In the genomic region with DNA sequence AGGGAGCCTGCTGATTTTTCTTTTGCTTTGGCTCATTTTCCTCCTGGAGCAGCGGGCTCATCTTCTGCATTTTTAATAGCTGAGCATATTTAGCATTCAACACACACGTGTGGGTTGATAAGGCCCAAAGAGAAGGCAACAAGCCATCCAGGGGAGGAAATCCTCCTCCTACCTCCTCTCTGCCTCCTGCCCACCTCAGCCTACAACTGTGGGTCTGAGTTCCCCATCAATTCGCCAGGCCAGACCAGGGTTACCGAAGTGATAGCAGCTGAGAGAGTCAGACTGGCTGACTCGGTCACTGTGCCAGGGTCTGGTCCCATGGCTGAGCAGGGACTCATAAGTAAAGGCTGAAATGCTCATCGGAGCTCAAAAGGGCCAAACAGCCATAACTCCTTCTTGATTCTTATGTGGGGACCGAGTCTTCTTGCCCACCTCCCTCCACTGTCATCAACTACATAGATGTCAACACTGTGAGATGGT, we compare ENCODE assay signal across 25 cellular contexts.
A peak's percentile ranks its signal among the peaks of the same experiment; 100 is the strongest.
DNase-seq lines count a peak whose midpoint lies in the region; ATAC-seq and TF ChIP-seq lines count a peak whose summit lies in the region.
"Had no signal": no experiment of that assay in that cellular context is flagged by ENCODE, and none has a peak within 500 bp of the region (broad histone marks: within the 10 kb centered on the region; RNA-seq: fewer than 3 reads in every experiment).

No MANE protein-coding gene starts in this region.

- H2BK12ac ChIP-seq in neuronal stem cell (ENCODE audit: low read length), result no peak overlapping the region

- peaks cover 9% of the 10 kb centered on the region for H3K4me1 ChIP-seq in right cardiac atrium (ENCODE audit: control insufficient read depth, insufficient read depth, low read length)
- no peaks in the 10 kb centered on the region for H3K4me1 ChIP-seq in endocrine pancreas (ENCODE audit: control insufficient read depth, insufficient read depth, low read length)
- peaks cover 14 to 16% of the 10 kb centered on the region in 2 donors for H3K4me1 ChIP-seq in neuronal stem cell (ENCODE audit: control insufficient read depth in 2 of 2, insufficient read depth in 1 of 2, low read depth in 1 of 2, low read length in 2 of 2)
- H3K4me1 ChIP-seq in upper lobe of right lung, result peaks cover 20% of the 10 kb centered on the region
- H3K4me1 ChIP-seq: breast epithelium, prostate gland had no signal

- peak overlapping the region; percentile 10 for H2AFZ ChIP-seq in neuronal stem cell (ENCODE audit: low read length)

- no peak overlapping the region for H2BK5ac ChIP-seq in neuronal stem cell (ENCODE audit: low read length)

- no peak overlapping the region for H4K8ac ChIP-seq in neuronal stem cell (ENCODE audit: low read depth, low read length)

- in situ Hi-C loops in KBM-7 (cut with MboI; ENCODE audit: low pct_unique_long_range_greater_than_20kb, low sequenced_read_pairs), result loop anchor here (25.0 kb wide), 1 partner anchor 381 kb away; no protein-coding TSS in a partner anchor

- H2BK120ac ChIP-seq in neuronal stem cell (ENCODE audit: low read depth, low read length), result no peak overlapping the region

- TF ChIP-seq CTCF in upper lobe of right lung (IDR thresholded peaks at IDR 0.05), result no peak

- H4K91ac ChIP-seq in neuronal stem cell (ENCODE audit: low read depth, low read length, poor library complexity), result no peak overlapping the region

- H3K4ac ChIP-seq in neuronal stem cell (ENCODE audit: low read length), result no peak overlapping the region

- H3K27ac ChIP-seq in right cardiac atrium (ENCODE audit: low read length) (no peak overlapping the region), neuronal stem cell (replicated peaks; ENCODE audit: low read length) (peak overlapping the region; percentile 19), upper lobe of right lung (no peak overlapping the region)
- H3K27ac ChIP-seq: prostate gland had no signal

- no peak overlapping the region for H3K4me3 ChIP-seq in right cardiac atrium (ENCODE audit: low read length)
- no peak overlapping the region for H3K4me3 ChIP-seq in endocrine pancreas (ENCODE audit: control insufficient read depth, insufficient read depth, low read length)
- H3K4me3 ChIP-seq in neuronal stem cell (ENCODE audit: low read length in 2 of 2), result no peak overlapping the region
- no peak overlapping the region for H3K4me3 ChIP-seq in upper lobe of right lung
- H3K4me3 ChIP-seq: breast epithelium, MG63, prostate gland, tibial nerve had no signal

- H3K27me3 ChIP-seq in right cardiac atrium (ENCODE audit: control insufficient read depth, insufficient read depth) (no peaks in the 10 kb centered on the region), endocrine pancreas (ENCODE audit: control insufficient read depth, insufficient read depth, low read length) (no peaks in the 10 kb centered on the region), neuronal stem cell (ENCODE audit: control insufficient read depth in 3 of 3, insufficient read depth in 3 of 3, low read depth in 1 of 3, low read length in 3 of 3) (no peaks in the 10 kb centered on the region), upper lobe of right lung (no peaks in the 10 kb centered on the region)
- H3K27me3 ChIP-seq: breast epithelium, MG63, tibial nerve had no signal

- no peaks in the 10 kb centered on the region for H3K9me3 ChIP-seq in right cardiac atrium (ENCODE audit: control insufficient read depth, low read length)
- no peaks in the 10 kb centered on the region for H3K9me3 ChIP-seq in endocrine pancreas (ENCODE audit: control insufficient read depth, low read length)
- no peaks in the 10 kb centered on the region for H3K9me3 ChIP-seq in neuronal stem cell (replicated peaks in 1 of 2; ENCODE audit: control insufficient read depth in 2 of 2, insufficient read depth in 1 of 2, low read depth in 1 of 2, low read length in 2 of 2)
- H3K9me3 ChIP-seq in upper lobe of right lung, result no peaks in the 10 kb centered on the region
- H3K9me3 ChIP-seq: breast epithelium, MG63, prostate gland, tibial nerve had no signal

- WGBS in right cardiac atrium, result 38% methylated on average over 7 of the region's 7 CpGs
- no CpG with 5 or more reads among the region's 7 CpGs for WGBS in neuronal stem cell (ENCODE audit: extremely low coverage in 2 of 2, insufficient read length in 2 of 2, insufficient replicate concordance in 1 of 2), 2 donors

- peak overlapping the region; percentile 5 for H3K9ac ChIP-seq in endocrine pancreas (ENCODE audit: control insufficient read depth, insufficient read depth, low read length)
- H3K9ac ChIP-seq in neuronal stem cell (ENCODE audit: low read depth, low read length, poor library complexity), result no peak overlapping the region

- ATAC-seq in Right ventricle myocardium superior (ENCODE audit: poor library complexity) (peak; percentile 5), right cardiac atrium (no peak), upper lobe of right lung (no peak)
- ATAC-seq: activated CD4-positive, alpha-beta T cell treated with anti-CD3 and anti-CD28 coated beads for 36 hours; activated naive CD4-positive, alpha-beta T cell treated with anti-CD3 and anti-CD28 coated beads, Interleukin-2, amount 50 U/mL, for 72 hours; left lobe of liver; PC-3 had no signal

- H3K36me3 ChIP-seq in endocrine pancreas (ENCODE audit: control insufficient read depth, insufficient read depth, low read length) (no peaks in the 10 kb centered on the region), neuronal stem cell (replicated peaks in 1 of 2; ENCODE audit: control insufficient read depth in 2 of 2, insufficient read depth in 2 of 2, low read length in 2 of 2) (peaks cover 0 to 2% of the 10 kb centered on the region in 2 donors), upper lobe of right lung (peaks cover 14% of the 10 kb centered on the region)
- H3K36me3 ChIP-seq: breast epithelium, MG63, prostate gland had no signal

- no peak overlapping the region for H2AK5ac ChIP-seq in neuronal stem cell (ENCODE audit: low read depth, low read length)

- DNase-seq in Right ventricle myocardium superior (no peak), right cardiac atrium (no peak), neuronal stem cell (ENCODE audit: low spot score) (no peak), KBM-7 (no peak), upper lobe of right lung (no peak), NCI-H1417 treated with DMSO at 0.1 percent for 48 hours (lab: John Stamatoyannopoulos, UW) (no peak)
- no peak for DNase-seq in activated CD4-positive, alpha-beta T cell treated with anti-CD3 and anti-CD28 coated beads for 48 hours
- DNase-seq: activated CD4-positive, alpha-beta T cell treated with anti-CD3 and anti-CD28 coated beads for 36 hours; activated effector memory CD4-positive, alpha-beta T cell treated with Interleukin-2 at 50 U/mL for 16 hours; CD4-positive, alpha-beta T cell; DMS79 treated with DMSO at 0.1 percent for 48 hours; GF-D8; KG1; MG63; NCI-H187 treated with DMSO at 0.1 percent for 48 hours; NCI-H2171 treated with DMSO at 0.1 percent for 48 hours; NCI-H524 treated with DMSO at 0.1 percent for 48 hours; PC-3; stimulated activated CD4-positive, alpha-beta T cell treated with anti-CD3 and anti-CD28 coated beads, Interleukin-4, amount 100 ng/mL, for 24 hours had no signal

- intact Hi-C loops in Right ventricle myocardium superior (cut with DNase I), result loop anchor here (10.0 kb wide), 2 partner anchors 69 to 509 kb away; no protein-coding TSS in a partner anchor
- intact Hi-C loops in right cardiac atrium (cut with DNase I), result loop anchor here (10.0 kb wide), 3 partner anchors 89 to 359 kb away; no protein-coding TSS in a partner anchor
- intact Hi-C loops in upper lobe of right lung (cut with DNase I), result loop anchor here (10.0 kb wide), 2 partner anchors 349 to 389 kb away; no protein-coding TSS in a partner anchor

- no peak overlapping the region for H3K23ac ChIP-seq in neuronal stem cell (ENCODE audit: low read depth, low read length, poor library complexity)

- H2BK15ac ChIP-seq in neuronal stem cell (ENCODE audit: low read length), result no peak overlapping the region

- peaks cover 2% of the 10 kb centered on the region for H3K79me1 ChIP-seq in neuronal stem cell (ENCODE audit: low read depth, low read length)

- peak overlapping the region; percentile 21 for H3K4me2 ChIP-seq in neuronal stem cell (ENCODE audit: insufficient read depth, low read length, poor library complexity, severe bottlenecking)

- no peak overlapping the region for H3K14ac ChIP-seq in neuronal stem cell (ENCODE audit: low read length)

- H3K18ac ChIP-seq in neuronal stem cell (ENCODE audit: low read length), result peak overlapping the region; percentile 20
